ENCODE assay signal across 13 cellular contexts in genomic region chr6:101302593-101302992, GRCh38.
A peak's percentile ranks its signal among the peaks of the same experiment; 100 is the strongest.
DNase-seq lines count a peak whose midpoint lies in the region; ATAC-seq and TF ChIP-seq lines count a peak whose summit lies in the region.
"Had no signal": no experiment of that assay in that cellular context is flagged by ENCODE, and none has a peak within 500 bp of the region (broad histone marks: within the 10 kb centered on the region; RNA-seq: fewer than 3 reads in every experiment).

No MANE protein-coding gene starts in this region.

- no peaks in the 10 kb centered on the region for H3K36me3 Mint-ChIP-seq in CD14-positive monocyte
- H3K36me3 Mint-ChIP-seq: CD4-positive, alpha-beta memory T cell had no signal

- no peaks in the 10 kb centered on the region for H3K27me3 Mint-ChIP-seq in CD14-positive monocyte (ENCODE audit: low read depth in 3 of 3)
- H3K27me3 Mint-ChIP-seq: B cell; CD4-positive, alpha-beta memory T cell had no signal

- no peaks in the 10 kb centered on the region for H3K36me3 ChIP-seq in RWPE2 (ENCODE audit: low read depth)

- H3K4me1 ChIP-seq in RWPE2 (ENCODE audit: insufficient read depth, poor library complexity, severe bottlenecking): peaks cover 7% of the 10 kb centered on the region

- H3K9me3 Mint-ChIP-seq in CD14-positive monocyte: peaks cover 2 to 14% (median 6%) of the 10 kb centered on the region in 7 donors

- intact Hi-C loops in CD14-positive monocyte (cut with micrococcal nuclease): no loop called here

- H3K4me3 Mint-ChIP-seq in CD14-positive monocyte: no peak overlapping the region
- H3K4me3 Mint-ChIP-seq: B cell had no signal

- no peak for TF ChIP-seq CTCF in RWPE2 (IDR thresholded peaks at IDR 0.05; ENCODE audit: poor library complexity, severe bottlenecking)
- TF ChIP-seq CTCF in CD14-positive monocyte (IDR thresholded peaks at IDR 0.05): no peak

- DNase-seq in A172 (ENCODE audit: low spot score) (peak; percentile 5), RWPE2 (ENCODE audit: low spot score) (no peak), epithelial cell of prostate (ENCODE audit: low read depth, low spot score) (peak; percentile 14), CD14-positive monocyte (ENCODE audit: low spot score) (no peak)
- DNase-seq: C1 segment of cervical spinal cord; CD4-positive, alpha-beta memory T cell; DMS79; GM23248 had no signal

- H3K27me3 ChIP-seq in RWPE2 (ENCODE audit: insufficient read depth, poor library complexity, severe bottlenecking): no peaks in the 10 kb centered on the region

- no peak overlapping the region for H3K27ac Mint-ChIP-seq in CD14-positive monocyte
- H3K27ac Mint-ChIP-seq: B cell had no signal

- peak overlapping the region; percentile 53 for H3K27ac ChIP-seq in RWPE2 (ENCODE audit: poor library complexity, severe bottlenecking)
- H3K27ac ChIP-seq in epithelial cell of prostate: peak overlapping the region; percentile 93
- H3K27ac ChIP-seq: GM23248 had no signal

- no peak overlapping the region for H3K4me3 ChIP-seq in RWPE2 (ENCODE audit: severe bottlenecking)
- H3K4me3 ChIP-seq: GM23248 had no signal

- peak; percentile 39 for ATAC-seq in HG02798 (IDR thresholded peaks at IDR 0.05; ENCODE audit: poor library complexity, unreplicated experiment)
- ATAC-seq in RWPE2 (ENCODE audit: low read depth): peak; percentile 51; the same call in 1 of the 3 replicates
- ATAC-seq in HG03139 (IDR thresholded peaks at IDR 0.05; ENCODE audit: unreplicated experiment): no peak
- ATAC-seq in GM21529 (IDR thresholded peaks at IDR 0.05; ENCODE audit: unreplicated experiment): no peak
- ATAC-seq in GM18498 (IDR thresholded peaks at IDR 0.05; ENCODE audit: unreplicated experiment): no peak

- no peaks in the 10 kb centered on the region for H3K4me1 Mint-ChIP-seq in CD14-positive monocyte
- H3K4me1 Mint-ChIP-seq: B cell; CD4-positive, alpha-beta memory T cell had no signal

- no peaks in the 10 kb centered on the region for H3K9me3 ChIP-seq in RWPE2 (ENCODE audit: severe bottlenecking)

Comparison
In these comparisons a context has a peak if more than half of its experiments do, and no peak if none do; other contexts are left out.
1. DNase-seq: peak in A172 (single experiment) and epithelial cell of prostate (single experiment); none in RWPE2 (single experiment) and CD14-positive monocyte (single experiment).
2. ATAC-seq: peak in HG02798 (single experiment) and RWPE2 (single experiment); none in HG03139 (single experiment), GM21529 (single experiment) and GM18498 (single experiment).